Comparison of ENCODE assay signal across 8 cellular contexts in genomic region chr17:59827721-59828477, GRCh38.
DNase-seq lines count a peak whose midpoint lies in the region; ATAC-seq, FAIRE-seq and TF ChIP-seq lines count a peak whose summit lies in the region.

No MANE protein-coding gene starts in this region.

- CTCF ChIA-PET in Calu3 (lab: Charles Lee) (interaction anchor here (1.0 to 2.3 kb wide), 5 partner anchors 10 to 74 kb away, joined by 3 to 14 read pairs (median 7); no protein-coding TSS in a partner anchor), IMR-90 (lab: Yijun Ruan, JAX) (interaction anchor here (0.6 to 1.1 kb wide), 3 partner anchors 42 to 159 kb away, joined by 3 to 4 read pairs (median 3); no protein-coding TSS in a partner anchor), GM12878 (lab: Yijun Ruan, JAX) (interaction anchor here (0.8 to 7.9 kb wide), 17 partner anchors 10 to 120 kb away, joined by 3 to 75 read pairs (median 5); partner anchors contain the start of gene VMP1)

- SMC1A ChIA-PET in GM12878 (lab: Charles Lee; ENCODE audit: uncharacterized antibody, unreplicated experiment): interaction anchor here (0.6 to 15.2 kb wide), 20 partner anchors 9 to 121 kb away, joined by 3 to 250 read pairs (median 6); partner anchors contain the start of genes PTRH2 and VMP1

- peaks cover 21 to 54% of the 10 kb centered on the region in 2 experiments for H3K79me1 ChIP-seq in IMR-90 (ENCODE audit: low read depth in 1 of 2, low read length in 2 of 2)

- H2AK9ac ChIP-seq in IMR-90 (replicated peaks; ENCODE audit: low read depth, low read length, poor library complexity): no peak overlapping the region

- peaks cover 9% of the 10 kb centered on the region for H3K9me1 ChIP-seq in IMR-90 (ENCODE audit: insufficient read depth, low read length)

- BruUV-seq in Calu3 (replicated peaks; lab: Mats Ljungman, UMichigan) (TSS peak; percentile 90), IMR-90 (replicated peaks; lab: Mats Ljungman, UMichigan) (no TSS peak), GM12878 (replicated peaks; lab: Mats Ljungman, UMichigan) (TSS peak; percentile 93)

- H3K56ac ChIP-seq in IMR-90 (ENCODE audit: extremely low read depth, insufficient read depth, low read length): peak overlapping the region; percentile 85

- intact Hi-C loops in Calu3 (cut with micrococcal nuclease; ENCODE audit: unreplicated experiment): loop anchor here (2.0 kb wide), 1 partner anchor 21 kb away; no protein-coding TSS in a partner anchor
- intact Hi-C loops in IMR-90 (cut with micrococcal nuclease): loop anchor here (2.0 kb wide), 1 partner anchor 17 kb away; no protein-coding TSS in a partner anchor
- intact Hi-C loops in GM12878 (cut with micrococcal nuclease; ENCODE audit: unreplicated experiment): loop anchor here (2.0 kb wide), 1 partner anchor 75 kb away; no protein-coding TSS in a partner anchor

- RAD21 ChIA-PET in GM12878 (lab: Charles Lee; ENCODE audit: unreplicated experiment): interaction anchor here (0.5 to 11.5 kb wide), 11 partner anchors 11 to 75 kb away, joined by 3 to 223 read pairs (median 15); no protein-coding TSS in a partner anchor

- WGBS in IMR-90 (ENCODE audit: extremely low coverage in 2 of 2, insufficient read length in 1 of 2), 2 experiments: 87% methylated on average over 3 of the region's 5 CpGs; no CpG with 5 or more reads in 1 of the 2 experiments
- WGBS in GM12878 (ENCODE audit: insufficient coverage, insufficient replicate concordance, low lambda C conversion rate, missing lambda C conversion rate): 2% methylated on average over 5 of the region's 5 CpGs

- peak overlapping the region; percentile 77 for H3K18ac ChIP-seq in IMR-90 (ENCODE audit: low read depth, low read length)

- peaks cover 16% of the 10 kb centered on the region for H3K4me1 Mint-ChIP-seq in Calu3 (ENCODE audit: low read depth, unreplicated experiment)

- TF ChIP-seq POLR2A in IMR-90 (IDR thresholded peaks at IDR 0.05; ENCODE audit: low read depth, low read length) (no peak), GM12878 (IDR thresholded peaks at IDR 0.05; ENCODE audit: low read depth, low read length) (no peak)

- H2AFZ ChIP-seq in IMR-90 (replicated peaks; ENCODE audit: low read length, poor library complexity) (no peak overlapping the region), GM12878 (ENCODE audit: control insufficient read depth, low read depth, low read length) (no peak overlapping the region), osteoblast (ENCODE audit: low read length) (no peak overlapping the region)

- H3K4me3 ChIP-seq in IMR-90 (ENCODE audit: insufficient read depth, low read depth, low read length): no peak overlapping the region
- peak overlapping the region; percentile 65 for H3K4me3 ChIP-seq in GM12878
- no peak overlapping the region for H3K4me3 ChIP-seq in osteoblast (ENCODE audit: insufficient read depth, low read length)

- H3K9ac ChIP-seq in IMR-90 (ENCODE audit: low read depth, low read length): peak overlapping the region; percentile 77
- peak overlapping the region; percentile 84 for H3K9ac ChIP-seq in GM12878 (ENCODE audit: control insufficient read depth, insufficient read depth, low read length)

- H3K36me3 ChIP-seq in IMR-90 (ENCODE audit: control insufficient read depth, insufficient read depth, low read length): no peaks in the 10 kb centered on the region
- H3K36me3 ChIP-seq in GM12878 (ENCODE audit: control insufficient read depth in 2 of 2, insufficient read depth in 2 of 2, low read length in 1 of 2): no peaks in the 10 kb centered on the region
- peaks cover 2% of the 10 kb centered on the region for H3K36me3 ChIP-seq in osteoblast (ENCODE audit: insufficient read depth, low read length)

- H3K23ac ChIP-seq in IMR-90 (ENCODE audit: low read depth, low read length): peak overlapping the region; percentile 98

- H3K4me3 Mint-ChIP-seq in Calu3 (ENCODE audit: low read depth, unreplicated experiment): peak overlapping the region; percentile 34

- peak overlapping the region; percentile 95 for H2AK5ac ChIP-seq in IMR-90 (ENCODE audit: low read depth, low read length)

- H2BK15ac ChIP-seq in IMR-90 (ENCODE audit: low read depth, low read length): peak overlapping the region; percentile 93; the same call in 2 of the 3 replicates

- H3K14ac ChIP-seq in IMR-90 (replicated peaks; ENCODE audit: low read depth, low read length): peak overlapping the region; percentile 95

- H4K20me1 ChIP-seq in IMR-90 (ENCODE audit: insufficient read depth, low read length) (no peaks in the 10 kb centered on the region), GM12878 (ENCODE audit: control insufficient read depth, insufficient read depth) (no peaks in the 10 kb centered on the region), osteoblast (ENCODE audit: insufficient read depth, low read length) (no peaks in the 10 kb centered on the region)

- dilution Hi-C loops in IMR-90 (cut with HindIII; ENCODE audit: low sequenced_read_pairs, unreplicated experiment): no loop called here

- POLR2A ChIA-PET in IMR-90 (lab: Charles Lee; ENCODE audit: unreplicated experiment) (interaction anchor here (0.5 to 2.5 kb wide), 2 partner anchors 16 to 41 kb away, joined by 4 to 12 read pairs; no protein-coding TSS in a partner anchor), GM12878 (lab: Charles Lee) (interaction anchor here (0.6 to 12.0 kb wide), 13 partner anchors 8 to 75 kb away, joined by 3 to 332 read pairs (median 8); no protein-coding TSS in a partner anchor)

- H4K91ac ChIP-seq in IMR-90 (ENCODE audit: insufficient read depth, low read depth, low read length): peak overlapping the region; percentile 94

- TF ChIP-seq RAD21 in IMR-90 (IDR thresholded peaks at IDR 0.05; ENCODE audit: low read length) (no peak), GM12878 (IDR thresholded peaks at IDR 0.05; ENCODE audit: insufficient read depth, low read depth, low read length) (no peak)

- H4K5ac ChIP-seq in IMR-90 (ENCODE audit: low read depth, low read length): peak overlapping the region; percentile 88

- peak overlapping the region; percentile 83 to 88 for H4K8ac ChIP-seq in IMR-90 (ENCODE audit: low read depth in 2 of 2, low read length in 2 of 2)

- in situ Hi-C loops in IMR-90 (cut with MboI; ENCODE audit: low sequenced_read_pairs) (no loop called here), GM12878 (cut with MboI) (loop anchor here (5.0 kb wide), 1 partner anchor 41 kb away; no protein-coding TSS in a partner anchor)

- peaks cover 50% of the 10 kb centered on the region for H3K79me2 ChIP-seq in GM12878 (ENCODE audit: control insufficient read depth, insufficient read depth, low read length)
- H3K79me2 ChIP-seq in osteoblast (ENCODE audit: insufficient read depth, low read length): peaks cover 35% of the 10 kb centered on the region

- H3K27me3 ChIP-seq in IMR-90 (ENCODE audit: control insufficient read depth, insufficient read depth, low read length) (no peaks in the 10 kb centered on the region), GM12878 (replicated peaks in 1 of 2; ENCODE audit: control insufficient read depth in 2 of 2, insufficient read depth in 2 of 2, low read length in 1 of 2) (no peaks in the 10 kb centered on the region), osteoblast (ENCODE audit: insufficient read depth, low read length) (no peaks in the 10 kb centered on the region)

- no peak for ATAC-seq in IMR-90 (ENCODE audit: low read depth)
- peak; percentile 49 for ATAC-seq in GM12878
- ATAC-seq in HG03521 (IDR thresholded peaks at IDR 0.05; ENCODE audit: unreplicated experiment): no peak
- no peak for ATAC-seq in GM18517 (IDR thresholded peaks at IDR 0.05; ENCODE audit: unreplicated experiment)

- H3K4me2 ChIP-seq in IMR-90 (ENCODE audit: low read depth, low read length): peak overlapping the region; percentile 9; the same call in 1 of the 2 replicates
- H3K4me2 ChIP-seq in GM12878 (ENCODE audit: control insufficient read depth, insufficient read depth): peak overlapping the region; percentile 95
- H3K4me2 ChIP-seq in osteoblast (ENCODE audit: insufficient read depth, low read length): no peak overlapping the region

- peak overlapping the region; percentile 99 for H2BK5ac ChIP-seq in IMR-90 (ENCODE audit: low read depth, low read length, poor library complexity, severe bottlenecking)

- no peaks in the 10 kb centered on the region for H3K9me3 ChIP-seq in IMR-90 (ENCODE audit: control insufficient read depth, insufficient read depth, low read length)
- no peaks in the 10 kb centered on the region for H3K9me3 ChIP-seq in GM12878 (replicated peaks; ENCODE audit: control insufficient read depth, insufficient read depth, low read length)
- no peaks in the 10 kb centered on the region for H3K9me3 ChIP-seq in osteoblast (ENCODE audit: low read depth, low read length)

- no peaks in the 10 kb centered on the region for H3K27me3 Mint-ChIP-seq in Calu3 (ENCODE audit: unreplicated experiment)

- DNase-seq in Calu3 (peak; percentile 35), IMR-90 (no peak), GM12878 (ENCODE audit: low read depth, low spot score) (no peak), osteoblast (ENCODE audit: insufficient read length, low spot score, missing footprints) (no peak), NCI-H2171 treated with DMSO at 0.1 percent for 48 hours (lab: John Stamatoyannopoulos, UW) (no peak), T-helper 9 cell (no peak)

- TF ChIP-seq EP300 in GM12878 (IDR thresholded peaks at IDR 0.05; ENCODE audit: borderline replicate concordance in 1 of 2, control insufficient read depth in 1 of 2, low read depth in 2 of 2, low read length in 2 of 2): no peak

- peak overlapping the region; percentile 97 for H3K27ac Mint-ChIP-seq in Calu3 (ENCODE audit: unreplicated experiment)

- FAIRE-seq in GM12878 (lab: Jason Lieb, UNC): no peak

- peak overlapping the region; percentile 96 for H3K27ac ChIP-seq in IMR-90 (ENCODE audit: insufficient read depth, low read length)
- peak overlapping the region; percentile 98 for H3K27ac ChIP-seq in GM12878 (ENCODE audit: control insufficient read depth, insufficient read depth)
- H3K27ac ChIP-seq in osteoblast (ENCODE audit: low read depth, low read length): peak overlapping the region; percentile 99

- H3K4me1 ChIP-seq in IMR-90 (ENCODE audit: control insufficient read depth, insufficient read depth, low read length): peaks cover 25% of the 10 kb centered on the region
- H3K4me1 ChIP-seq in GM12878 (ENCODE audit: control insufficient read depth, insufficient read depth, low read length): peaks cover 73% of the 10 kb centered on the region
- peaks cover 63% of the 10 kb centered on the region for H3K4me1 ChIP-seq in osteoblast (ENCODE audit: insufficient read depth, low read length)

- peak overlapping the region; percentile 95 for H2BK120ac ChIP-seq in IMR-90 (ENCODE audit: low read depth, low read length)

- H3K36me3 Mint-ChIP-seq in Calu3 (ENCODE audit: insufficient read depth, unreplicated experiment): peaks cover 44% of the 10 kb centered on the region

- H3K9me3 Mint-ChIP-seq in Calu3 (ENCODE audit: low read depth, unreplicated experiment): no peaks in the 10 kb centered on the region

- H2BK20ac ChIP-seq in IMR-90 (ENCODE audit: low read depth, low read length): peak overlapping the region; percentile 94

- peak overlapping the region; percentile 87 for H3K4ac ChIP-seq in IMR-90 (ENCODE audit: low read depth, low read length)

- TF ChIP-seq CTCF in Calu3 (IDR thresholded peaks at IDR 0.05; ENCODE audit: unreplicated experiment) (no peak), IMR-90 (conservative IDR thresholded peaks at IDR 0.05; ENCODE audit: low read depth, low read length) (no peak), GM12878 (IDR thresholded peaks at IDR 0.05 in 2 of 3, conservative IDR thresholded peaks at IDR 0.05 in 1 of 3; ENCODE audit: control insufficient read depth in 2 of 3, extremely low read depth in 1 of 3, insufficient read depth in 1 of 3, low read depth in 3 of 3, low read length in 3 of 3) (no peak), osteoblast (IDR thresholded peaks at IDR 0.05; ENCODE audit: extremely low read depth, low read depth, low read length) (no peak)
